14 cellular contexts compared by ENCODE assay signal in genomic region chr6:49454787-49455709, GRCh38. TPM values are rescaled to one million over a fixed set of nuclear protein-coding genes. Genes with fewer than 3 reads are reported as not detected.
DNase-seq lines count a peak whose midpoint lies in the region; ATAC-seq and TF ChIP-seq lines count a peak whose summit lies in the region.
"Had no signal": no experiment of that assay in that cellular context is flagged by ENCODE, and none has a peak within 500 bp of the region (broad histone marks: within the 10 kb centered on the region; RNA-seq: fewer than 3 reads in every experiment).

No MANE protein-coding gene starts in this region.

- H3K9me3 ChIP-seq in transverse colon, result no peaks in the 10 kb centered on the region
- H3K9me3 ChIP-seq: body of pancreas had no signal

- peak overlapping the region; percentile 28 for H3K4me3 Mint-ChIP-seq in activated CD8-positive, alpha-beta memory T cell treated with anti-CD3 and anti-CD28 coated beads, Interleukin-2, amount 10 ng/mL, durations not matched to agents 7 days and 5 days
- H3K4me3 Mint-ChIP-seq in CD14-positive monocyte, result no peak overlapping the region
- H3K4me3 Mint-ChIP-seq: activated T-helper 17 cell treated with anti-CD3 and anti-CD28 coated beads, Interleukin-2, amount 50 U/mL, for 72 hours; effector memory CD8-positive, alpha-beta T cell; stimulated activated effector memory CD8-positive, alpha-beta T cell treated with anti-CD3 and anti-CD28 coated beads, Interleukin-12 subunit alpha, Interleukin-12 subunit beta, amount 100 ng/mL, for 72 hours had no signal

- DNase-seq in activated CD8-positive, alpha-beta memory T cell treated with anti-CD3 and anti-CD28 coated beads, Interleukin-2, amount 10 ng/mL, durations not matched to agents 7 days and 5 days, result no peak
- no peak for DNase-seq in activated CD8-positive, alpha-beta memory T cell treated with anti-CD3 and anti-CD28 coated beads, Interleukin-2, amount 50 U/mL, for 48 hours
- DNase-seq in RPMI8226 (peak; percentile 15), CD14-positive monocyte (ENCODE audit: low spot score) (no peak), transverse colon (no peak)
- DNase-seq in activated CD4-positive, CD25-positive, alpha-beta regulatory T cell treated with anti-CD3 and anti-CD28 coated beads, Interleukin-2, amount 50 U/mL, for 72 hours, result no peak
- DNase-seq: body of pancreas; effector memory CD8-positive, alpha-beta T cell; NCI-H146 had no signal

- CTCF ChIA-PET in activated CD8-positive, alpha-beta memory T cell treated with anti-CD3 and anti-CD28 coated beads, Interleukin-2, amount 10 ng/mL, durations not matched to agents 7 days and 5 days (lab: Charles Lee), result interaction anchor here (0.9 to 1.2 kb wide), 2 partner anchors 77 to 152 kb away, joined by 3 read pairs; no protein-coding TSS in a partner anchor

- TF ChIP-seq EP300 in transverse colon (IDR thresholded peaks at IDR 0.05; ENCODE audit: low read depth), result no peak

- H3K4me3 ChIP-seq in transverse colon, result no peak overlapping the region
- H3K4me3 ChIP-seq: body of pancreas had no signal

- TF ChIP-seq POLR2A in transverse colon (IDR thresholded peaks at IDR 0.05), result no peak

- H3K9me3 Mint-ChIP-seq in activated CD8-positive, alpha-beta memory T cell treated with anti-CD3 and anti-CD28 coated beads, Interleukin-2, amount 10 ng/mL, durations not matched to agents 7 days and 5 days (ENCODE audit: low read depth), result no peaks in the 10 kb centered on the region
- no peaks in the 10 kb centered on the region for H3K9me3 Mint-ChIP-seq in CD14-positive monocyte
- H3K9me3 Mint-ChIP-seq: activated T-helper 17 cell treated with anti-CD3 and anti-CD28 coated beads, Interleukin-2, amount 50 U/mL, for 72 hours; effector memory CD8-positive, alpha-beta T cell; stimulated activated effector memory CD8-positive, alpha-beta T cell treated with anti-CD3 and anti-CD28 coated beads, Interleukin-12 subunit alpha, Interleukin-12 subunit beta, amount 100 ng/mL, for 72 hours had no signal

- H3K27ac ChIP-seq in transverse colon, result no peak overlapping the region
- H3K27ac ChIP-seq: body of pancreas had no signal

- 91 to 93% methylated on average over 3 of the region's 3 CpGs for WGBS in transverse colon (ENCODE audit: low coverage in 1 of 2), 2 donors

- H3K4me1 ChIP-seq in transverse colon, result no peaks in the 10 kb centered on the region

- ATAC-seq in activated CD8-positive, alpha-beta memory T cell treated with anti-CD3 and anti-CD28 coated beads, Interleukin-2, amount 10 ng/mL, durations not matched to agents 7 days and 5 days, result no peak
- ATAC-seq in GM21528 (IDR thresholded peaks at IDR 0.05; ENCODE audit: low FRiP score, unreplicated experiment), result peak; percentile 86
- peak; percentile 68 for ATAC-seq in HG03039 (IDR thresholded peaks at IDR 0.05; ENCODE audit: unreplicated experiment)
- ATAC-seq: activated T-helper 17 cell treated with anti-CD3 and anti-CD28 coated beads, Interleukin-2, amount 50 U/mL, for 72 hours; body of pancreas; effector memory CD8-positive, alpha-beta T cell; HCT116; stimulated activated effector memory CD8-positive, alpha-beta T cell treated with anti-CD3 and anti-CD28 coated beads, Interleukin-12 subunit alpha, Interleukin-12 subunit beta, amount 100 ng/mL, for 72 hours had no signal

- H3K36me3 Mint-ChIP-seq in activated CD8-positive, alpha-beta memory T cell treated with anti-CD3 and anti-CD28 coated beads, Interleukin-2, amount 10 ng/mL, durations not matched to agents 7 days and 5 days, result peaks cover 26% of the 10 kb centered on the region
- H3K36me3 Mint-ChIP-seq in CD14-positive monocyte, result peaks cover 33 to 44% of the 10 kb centered on the region in 2 donors

- intact Hi-C loops in CD14-positive monocyte (cut with micrococcal nuclease) (no loop called here), transverse colon (cut with DNase I; ENCODE audit: low total_unique reads) (no loop called here)

- in situ Hi-C loops in transverse colon (cut with MboI; ENCODE audit: low pct_ligation_motif_present in 1 of 4, low pct_unique_long_range_greater_than_20kb in 1 of 4, low sequenced_read_pairs in 3 of 4), result no loop called here

- H3K36me3 ChIP-seq in transverse colon, result peaks cover 0 to 55% (median 15%) of the 10 kb centered on the region in 4 donors

- peaks cover 11% of the 10 kb centered on the region for H3K4me1 Mint-ChIP-seq in activated CD8-positive, alpha-beta memory T cell treated with anti-CD3 and anti-CD28 coated beads, Interleukin-2, amount 10 ng/mL, durations not matched to agents 7 days and 5 days
- peaks cover 10% of the 10 kb centered on the region for H3K4me1 Mint-ChIP-seq in CD14-positive monocyte
- H3K4me1 Mint-ChIP-seq: stimulated activated effector memory CD8-positive, alpha-beta T cell treated with anti-CD3 and anti-CD28 coated beads, Interleukin-12 subunit alpha, Interleukin-12 subunit beta, amount 100 ng/mL, for 72 hours had no signal

- H3K27me3 ChIP-seq in transverse colon, result no peaks in the 10 kb centered on the region
- H3K27me3 ChIP-seq: body of pancreas had no signal

- H3K27ac Mint-ChIP-seq in activated CD8-positive, alpha-beta memory T cell treated with anti-CD3 and anti-CD28 coated beads, Interleukin-2, amount 10 ng/mL, durations not matched to agents 7 days and 5 days, result peak overlapping the region; percentile 59
- H3K27ac Mint-ChIP-seq in CD14-positive monocyte, result no peak overlapping the region
- H3K27ac Mint-ChIP-seq: activated T-helper 17 cell treated with anti-CD3 and anti-CD28 coated beads, Interleukin-2, amount 50 U/mL, for 72 hours; effector memory CD8-positive, alpha-beta T cell; stimulated activated effector memory CD8-positive, alpha-beta T cell treated with anti-CD3 and anti-CD28 coated beads, Interleukin-12 subunit alpha, Interleukin-12 subunit beta, amount 100 ng/mL, for 72 hours had no signal

- no peak for TF ChIP-seq CTCF in CD14-positive monocyte (IDR thresholded peaks at IDR 0.05)
- no peak for TF ChIP-seq CTCF in transverse colon (IDR thresholded peaks at IDR 0.05)

- no peaks in the 10 kb centered on the region for H3K27me3 Mint-ChIP-seq in activated CD8-positive, alpha-beta memory T cell treated with anti-CD3 and anti-CD28 coated beads, Interleukin-2, amount 10 ng/mL, durations not matched to agents 7 days and 5 days
- H3K27me3 Mint-ChIP-seq in CD14-positive monocyte (ENCODE audit: low read depth in 3 of 3), result no peaks in the 10 kb centered on the region
- H3K27me3 Mint-ChIP-seq: activated T-helper 17 cell treated with anti-CD3 and anti-CD28 coated beads, Interleukin-2, amount 50 U/mL, for 72 hours; effector memory CD8-positive, alpha-beta T cell had no signal

RNA-seq across cellular contexts. Expression of gene MMUT, which starts 8.0 kb away (rescaled TPM):
- 10 to 100 TPM; 12.8 to 15.1 TPM for total RNA-seq in activated CD8-positive, alpha-beta memory T cell treated with anti-CD3 and anti-CD28 coated beads, Interleukin-2, amount 10 ng/mL, durations not matched to agents 7 days and 5 days
- 1 to 10 TPM; 6.4 to 9.2 TPM for polyA plus RNA-seq in CD14-positive monocyte
- total RNA-seq in transverse colon, result 10 to 100 TPM in 2 of 4 donors, 1 to 10 TPM in 2; 8.4 to 31.1 (median 16.5) TPM

RNA-seq across cellular contexts. Expression of gene CENPQ, which starts 8.1 kb away (rescaled TPM):
- total RNA-seq in activated CD8-positive, alpha-beta memory T cell treated with anti-CD3 and anti-CD28 coated beads, Interleukin-2, amount 10 ng/mL, durations not matched to agents 7 days and 5 days, result 10 to 100 TPM; 17.8 to 18.0 TPM
- 1 to 10 TPM; 3.0 to 3.3 TPM for polyA plus RNA-seq in CD14-positive monocyte
- total RNA-seq in transverse colon, result 1 to 10 TPM in 3 of 4 donors, not detected in 1; 1.7 to 3.0 (median 2.9) TPM

RNA-seq across cellular contexts. Expression of gene GLYATL3, which starts 44.7 kb away (rescaled TPM):
- total RNA-seq in activated CD8-positive, alpha-beta memory T cell treated with anti-CD3 and anti-CD28 coated beads, Interleukin-2, amount 10 ng/mL, durations not matched to agents 7 days and 5 days, result not detected
- polyA plus RNA-seq in CD14-positive monocyte, result not detected
- not detected for total RNA-seq in transverse colon
- total RNA-seq: activated T-helper 17 cell treated with anti-CD3 and anti-CD28 coated beads, Interleukin-2, amount 50 U/mL, for 72 hours; body of pancreas had no signal

Comparison
In these comparisons a context has a peak if more than half of its experiments do, and no peak if none do; other contexts are left out.
1. RNA of gene CENPQ, which starts 8.1 kb away (total RNA-seq): 17.8 to 18.0 TPM in activated CD8-positive, alpha-beta memory T cell treated with anti-CD3 and anti-CD28 coated beads, Interleukin-2, amount 10 ng/mL, durations not matched to agents 7 days and 5 days; 1.7 to 3.0 TPM in transverse colon; every median in the first group is over 4 times any median in the second.